ENCODE assay signal across 12 cellular contexts in the genomic region with DNA sequence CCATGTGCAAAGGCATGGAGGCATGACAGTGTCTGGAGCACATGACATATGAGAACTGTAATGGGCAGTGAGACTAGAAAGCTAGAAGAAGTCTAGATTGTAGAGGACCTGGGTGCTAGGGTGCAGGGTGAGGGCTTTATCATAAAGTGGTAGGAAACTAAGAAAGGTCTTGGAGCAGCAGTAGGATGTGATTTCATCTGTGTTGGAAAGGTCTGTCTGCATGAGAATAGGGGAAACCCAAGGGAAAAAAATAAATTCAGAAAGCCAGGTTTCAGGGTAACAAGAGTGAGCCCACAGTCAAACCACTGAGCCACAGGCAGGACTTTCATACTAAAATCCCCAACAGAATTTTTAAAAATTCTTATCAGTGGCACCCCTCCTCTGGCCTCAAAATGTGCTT. TPM values are rescaled to one million over a fixed set of nuclear protein-coding genes. Genes with fewer than 3 reads are reported as not detected.
DNase-seq lines count a peak whose midpoint lies in the region; ATAC-seq and TF ChIP-seq lines count a peak whose summit lies in the region.
"Had no signal": no experiment of that assay in that cellular context is flagged by ENCODE, and none has a peak within 500 bp of the region (broad histone marks: within the 10 kb centered on the region; RNA-seq: fewer than 3 reads in every experiment).

No MANE protein-coding gene starts in this region.

- TF ChIP-seq CTCF in activated CD8-positive, alpha-beta T cell treated with anti-CD3 and anti-CD28 coated beads for 36 hours (IDR thresholded peaks at IDR 0.05), result no peak

- ATAC-seq in activated CD8-positive, alpha-beta T cell treated with anti-CD3 and anti-CD28 coated beads for 36 hours, result peak; percentile 33
- ATAC-seq in activated CD8-positive, alpha-beta T cell treated with anti-CD3 and anti-CD28 coated beads, Interleukin-2, amount 10 ng/mL, durations not matched to agents 7 days and 5 days, result no peak
- peak; percentile 21 for ATAC-seq in activated T-helper 17 cell treated with anti-CD3 and anti-CD28 coated beads, Interleukin-2, amount 50 U/mL, for 72 hours (replicated peaks)
- peak; percentile 34 for ATAC-seq in stimulated activated naive CD8-positive, alpha-beta T cell treated with anti-CD3 and anti-CD28 coated beads, Interleukin-15, Interleukin-2, amounts not matched to agents 100 U/mL and 50 U/mL, for 24 hours
- no peak for ATAC-seq in GM18498 (IDR thresholded peaks at IDR 0.05; ENCODE audit: unreplicated experiment)

- H3K9me3 Mint-ChIP-seq in activated CD8-positive, alpha-beta T cell treated with anti-CD3 and anti-CD28 coated beads for 36 hours, result no peaks in the 10 kb centered on the region
- no peaks in the 10 kb centered on the region for H3K9me3 Mint-ChIP-seq in activated CD8-positive, alpha-beta T cell treated with anti-CD3 and anti-CD28 coated beads, Interleukin-2, amount 10 ng/mL, durations not matched to agents 7 days and 5 days (ENCODE audit: insufficient read depth)
- peaks cover 8% of the 10 kb centered on the region for H3K9me3 Mint-ChIP-seq in activated T-helper 17 cell treated with anti-CD3 and anti-CD28 coated beads, Interleukin-2, amount 50 U/mL, for 72 hours

- no peak for DNase-seq in activated CD8-positive, alpha-beta T cell treated with anti-CD3 and anti-CD28 coated beads for 36 hours
- no peak for DNase-seq in activated CD8-positive, alpha-beta T cell treated with anti-CD3 and anti-CD28 coated beads, Interleukin-2, amount 10 ng/mL, durations not matched to agents 7 days and 5 days
- no peak for DNase-seq in stimulated activated naive CD8-positive, alpha-beta T cell treated with anti-CD3 and anti-CD28 coated beads, Interleukin-15, Interleukin-2, amounts not matched to agents 100 U/mL and 50 U/mL, for 24 hours
- DNase-seq in NCI-H1694 (lab: John Stamatoyannopoulos, UW), result no peak
- DNase-seq in CD1c-positive myeloid dendritic cell (ENCODE audit: extremely low spot score), result no peak
- DNase-seq: 8988T, NCI-H1930, Peyer's patch, Right ventricle myocardium superior had no signal

- peaks cover 13% of the 10 kb centered on the region for H3K4me1 ChIP-seq in iPS-15b (ENCODE audit: control insufficient read depth, insufficient read depth, low read length)
- H3K4me1 ChIP-seq: Peyer's patch had no signal

- H3K36me3 Mint-ChIP-seq in activated CD8-positive, alpha-beta T cell treated with anti-CD3 and anti-CD28 coated beads for 36 hours (ENCODE audit: low read depth), result no peaks in the 10 kb centered on the region
- H3K36me3 Mint-ChIP-seq in activated CD8-positive, alpha-beta T cell treated with anti-CD3 and anti-CD28 coated beads, Interleukin-2, amount 10 ng/mL, durations not matched to agents 7 days and 5 days (ENCODE audit: low read depth), result no peaks in the 10 kb centered on the region
- no peaks in the 10 kb centered on the region for H3K36me3 Mint-ChIP-seq in activated T-helper 17 cell treated with anti-CD3 and anti-CD28 coated beads, Interleukin-2, amount 50 U/mL, for 72 hours (ENCODE audit: low read depth)

- peak overlapping the region; percentile 84 for H3K27ac Mint-ChIP-seq in activated CD8-positive, alpha-beta T cell treated with anti-CD3 and anti-CD28 coated beads for 36 hours
- no peak overlapping the region for H3K27ac Mint-ChIP-seq in activated CD8-positive, alpha-beta T cell treated with anti-CD3 and anti-CD28 coated beads, Interleukin-2, amount 10 ng/mL, durations not matched to agents 7 days and 5 days
- no peak overlapping the region for H3K27ac Mint-ChIP-seq in activated T-helper 17 cell treated with anti-CD3 and anti-CD28 coated beads, Interleukin-2, amount 50 U/mL, for 72 hours

- H3K9me3 ChIP-seq in iPS-15b (ENCODE audit: control insufficient read depth, insufficient read depth, low read length), result no peaks in the 10 kb centered on the region
- H3K9me3 ChIP-seq: Peyer's patch had no signal

- H3K27me3 Mint-ChIP-seq in activated CD8-positive, alpha-beta T cell treated with anti-CD3 and anti-CD28 coated beads for 36 hours, result peaks cover 21% of the 10 kb centered on the region
- peaks cover 6% of the 10 kb centered on the region for H3K27me3 Mint-ChIP-seq in activated CD8-positive, alpha-beta T cell treated with anti-CD3 and anti-CD28 coated beads, Interleukin-2, amount 10 ng/mL, durations not matched to agents 7 days and 5 days (ENCODE audit: low read depth)
- peaks cover 47% of the 10 kb centered on the region for H3K27me3 Mint-ChIP-seq in activated T-helper 17 cell treated with anti-CD3 and anti-CD28 coated beads, Interleukin-2, amount 50 U/mL, for 72 hours

- H3K9ac ChIP-seq in iPS-15b (ENCODE audit: low read depth, low read length), result no peak overlapping the region

- peak overlapping the region; percentile 38 for H3K4me3 ChIP-seq in iPS-15b (ENCODE audit: low read depth, low read length)
- H3K4me3 ChIP-seq: Peyer's patch had no signal

- H3K4me1 Mint-ChIP-seq in activated CD8-positive, alpha-beta T cell treated with anti-CD3 and anti-CD28 coated beads for 36 hours (ENCODE audit: low read depth), result peaks cover 13% of the 10 kb centered on the region
- H3K4me1 Mint-ChIP-seq in activated CD8-positive, alpha-beta T cell treated with anti-CD3 and anti-CD28 coated beads, Interleukin-2, amount 10 ng/mL, durations not matched to agents 7 days and 5 days (ENCODE audit: low read depth), result peaks cover 6% of the 10 kb centered on the region
- H3K4me1 Mint-ChIP-seq in activated T-helper 17 cell treated with anti-CD3 and anti-CD28 coated beads, Interleukin-2, amount 50 U/mL, for 72 hours, result peaks cover 13% of the 10 kb centered on the region

- peaks cover 84% of the 10 kb centered on the region for H3K27me3 ChIP-seq in iPS-15b (ENCODE audit: control insufficient read depth, insufficient read depth, low read length)
- H3K27me3 ChIP-seq: Peyer's patch had no signal

- POLR2A ChIA-PET in activated CD8-positive, alpha-beta T cell treated with anti-CD3 and anti-CD28 coated beads for 36 hours (lab: Charles Lee), result no interaction called here
- POLR2A ChIA-PET in activated CD8-positive, alpha-beta T cell treated with anti-CD3 and anti-CD28 coated beads, Interleukin-2, amount 10 ng/mL, durations not matched to agents 7 days and 5 days (lab: Charles Lee), result interaction anchor here (0.6 kb wide), 1 partner anchor 47 kb away, joined by 3 read pairs; no protein-coding TSS in a partner anchor

- H3K36me3 ChIP-seq in iPS-15b (ENCODE audit: control insufficient read depth, insufficient read depth, low read length), result no peaks in the 10 kb centered on the region
- H3K36me3 ChIP-seq: Peyer's patch had no signal

- intact Hi-C loops in activated CD8-positive, alpha-beta T cell treated with anti-CD3 and anti-CD28 coated beads for 36 hours (cut with micrococcal nuclease), result loop anchor here (10.0 kb wide), 1 partner anchor 66 kb away; no protein-coding TSS in a partner anchor

- H3K4me3 Mint-ChIP-seq in activated CD8-positive, alpha-beta T cell treated with anti-CD3 and anti-CD28 coated beads for 36 hours, result no peak overlapping the region
- H3K4me3 Mint-ChIP-seq in activated CD8-positive, alpha-beta T cell treated with anti-CD3 and anti-CD28 coated beads, Interleukin-2, amount 10 ng/mL, durations not matched to agents 7 days and 5 days, result no peak overlapping the region
- no peak overlapping the region for H3K4me3 Mint-ChIP-seq in activated T-helper 17 cell treated with anti-CD3 and anti-CD28 coated beads, Interleukin-2, amount 50 U/mL, for 72 hours

- CTCF ChIA-PET in activated CD8-positive, alpha-beta T cell treated with anti-CD3 and anti-CD28 coated beads for 36 hours (lab: Charles Lee), result no interaction called here
- CTCF ChIA-PET in activated CD8-positive, alpha-beta T cell treated with anti-CD3 and anti-CD28 coated beads, Interleukin-2, amount 10 ng/mL, durations not matched to agents 7 days and 5 days (lab: Charles Lee), result interaction anchor here (1.1 to 1.4 kb wide), 3 partner anchors 11 to 318 kb away, joined by 3 to 5 read pairs (median 3); no protein-coding TSS in a partner anchor

RNA-seq across cellular contexts. Expression of gene CCDC33, which starts 54.5 kb away (rescaled TPM):
- under 1 TPM; 0.16 to 0.38 TPM for total RNA-seq in activated CD8-positive, alpha-beta T cell treated with anti-CD3 and anti-CD28 coated beads for 36 hours
- not detected for total RNA-seq in activated CD8-positive, alpha-beta T cell treated with anti-CD3 and anti-CD28 coated beads, Interleukin-2, amount 10 ng/mL, durations not matched to agents 7 days and 5 days
- total RNA-seq in activated T-helper 17 cell treated with anti-CD3 and anti-CD28 coated beads, Interleukin-2, amount 50 U/mL, for 72 hours, result not detected
- total RNA-seq: Right ventricle myocardium superior had no signal

Comparison
In these comparisons a context has a peak if more than half of its experiments do, and no peak if none do; other contexts are left out.
1. ATAC-seq: peak in activated CD8-positive, alpha-beta T cell treated with anti-CD3 and anti-CD28 coated beads for 36 hours (single experiment), activated T-helper 17 cell treated with anti-CD3 and anti-CD28 coated beads, Interleukin-2, amount 50 U/mL, for 72 hours (single experiment) and stimulated activated naive CD8-positive, alpha-beta T cell treated with anti-CD3 and anti-CD28 coated beads, Interleukin-15, Interleukin-2, amounts not matched to agents 100 U/mL and 50 U/mL, for 24 hours (single experiment); none in activated CD8-positive, alpha-beta T cell treated with anti-CD3 and anti-CD28 coated beads, Interleukin-2, amount 10 ng/mL, durations not matched to agents 7 days and 5 days (single experiment) and GM18498 (single experiment).